Comparison of ENCODE assay signal across 10 cellular contexts in the genomic region with DNA sequence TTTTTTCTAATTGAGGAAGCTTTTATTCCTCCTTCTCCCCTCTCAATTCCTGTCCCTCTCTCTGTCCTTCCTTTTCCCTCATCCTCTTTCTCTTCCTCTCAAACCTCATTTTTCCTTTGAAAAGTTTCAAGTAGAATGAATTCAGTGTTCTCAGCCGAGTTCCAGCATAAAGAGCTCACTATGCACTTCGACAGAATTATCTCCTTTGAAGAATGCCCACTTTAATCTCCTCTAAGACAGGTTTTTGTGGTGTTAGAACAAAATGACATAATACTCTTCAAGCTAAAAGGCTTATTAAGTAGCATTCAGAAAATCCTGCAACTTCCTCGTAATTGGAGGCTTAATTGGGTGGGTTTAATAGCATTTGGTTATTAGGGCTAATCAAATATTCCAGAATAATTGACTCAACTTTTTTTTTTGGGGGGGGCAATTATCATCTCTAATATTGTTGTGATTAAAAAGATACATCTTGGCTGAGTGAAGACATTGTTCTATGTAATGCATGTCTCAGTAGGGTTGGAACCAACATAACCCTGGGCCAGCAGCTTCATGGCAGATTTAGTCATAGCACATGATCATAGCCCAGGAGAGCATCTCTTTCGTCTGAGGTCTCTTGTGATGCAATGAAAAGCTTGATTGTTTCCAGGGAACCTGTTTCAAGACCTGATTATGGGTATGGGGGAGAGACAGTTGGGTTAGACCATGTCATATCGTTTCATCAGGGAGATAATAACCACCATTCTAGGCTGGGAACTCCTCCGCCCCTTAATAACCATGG. TPM values are rescaled to one million over a fixed set of nuclear protein-coding genes. Genes with fewer than 3 reads are reported as not detected.
"Had no signal": no experiment of that assay in that cellular context is flagged by ENCODE, and none has a peak within 500 bp of the region (broad histone marks: within the 10 kb centered on the region; RNA-seq: fewer than 3 reads in every experiment).

No MANE protein-coding gene starts in this region.

- H3K27ac ChIP-seq: GM23248, HL-60 had no signal

- H3K9me3 Mint-ChIP-seq: HFFc6 had no signal

- H3K4me3 ChIP-seq: GM23248, HAP-1 had no signal

- H3K9me3 ChIP-seq: HAP-1 had no signal

- DNase-seq: GM23248, GOT3, H7, HFFc6 had no signal

- H3K4me1 Mint-ChIP-seq: IgD-negative memory B cell had no signal

- H3K9ac ChIP-seq: GM23248 had no signal

- H3K4me3 Mint-ChIP-seq: HFFc6, IgD-negative memory B cell had no signal

- H3K36me3 ChIP-seq: HAP-1 had no signal

- H3K4me1 ChIP-seq: HAP-1 had no signal

- H2AFZ ChIP-seq: GM23248 had no signal

- H3K27ac Mint-ChIP-seq: HFFc6, IgD-negative memory B cell had no signal

- H3K36me3 Mint-ChIP-seq: IgD-negative memory B cell had no signal

RNA-seq across cellular contexts. Expression of a gene that starts 25.0 kb away (rescaled TPM):
- total RNA-seq: GM23248, H4, HepG2, HFFc6, HT1080 had no signal
- polyA plus RNA-seq: GM23248, HepG2, IgD-negative memory B cell had no signal
